10 cellular contexts compared by ENCODE assay signal in the genomic region with DNA sequence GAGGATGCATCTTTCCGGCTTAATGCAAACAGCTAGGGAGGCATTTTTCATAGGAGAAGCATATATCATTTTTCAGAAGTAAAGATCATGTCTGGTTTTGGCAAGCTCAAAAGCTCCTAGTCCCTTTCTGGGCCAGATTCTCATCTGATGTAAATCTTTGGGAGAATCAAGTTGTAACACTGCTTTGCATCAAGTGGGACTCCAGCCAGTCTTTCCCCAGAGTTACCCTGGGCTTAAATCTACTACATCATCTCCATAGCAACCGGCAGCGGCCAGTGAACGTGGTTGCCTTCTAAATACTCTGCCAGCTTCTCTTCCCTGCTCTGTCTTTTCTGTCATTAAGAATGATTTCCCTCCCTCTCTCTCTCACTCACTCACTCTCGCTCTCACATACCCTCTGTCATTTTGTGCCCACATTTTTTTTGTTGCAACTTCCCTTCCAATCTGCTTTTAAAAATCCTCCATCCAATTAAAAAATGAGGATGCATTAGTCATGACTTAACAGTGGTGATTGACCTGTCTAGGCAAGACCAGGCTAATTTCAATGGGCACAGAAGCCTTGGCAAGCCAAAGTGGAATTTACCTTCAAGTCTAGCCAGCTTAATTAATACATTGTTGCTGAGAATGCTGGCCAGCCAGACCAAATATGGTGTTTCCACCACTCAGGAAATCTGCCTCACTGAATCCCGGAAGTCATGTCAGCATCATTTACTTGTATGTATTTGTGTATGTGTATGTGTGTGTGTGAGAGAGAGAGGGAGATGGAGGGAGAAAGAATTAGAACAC.
A peak's percentile ranks its signal among the peaks of the same experiment; 100 is the strongest.
DNase-seq lines count a peak whose midpoint lies in the region; ATAC-seq and TF ChIP-seq lines count a peak whose summit lies in the region.
"Had no signal": no experiment of that assay in that cellular context is flagged by ENCODE, and none has a peak within 500 bp of the region (broad histone marks: within the 10 kb centered on the region; RNA-seq: fewer than 3 reads in every experiment).

No MANE protein-coding gene starts in this region.

- ATAC-seq in memory B cell (ENCODE audit: low read depth) = peak; percentile 70
- ATAC-seq in CD4-positive, alpha-beta T cell (ENCODE audit: poor library complexity) = no peak
- no peak for ATAC-seq in HG03520 (IDR thresholded peaks at IDR 0.05; ENCODE audit: unreplicated experiment)
- ATAC-seq in natural killer cell treated with Interleukin-12 subunit alpha and Interleukin-12 subunit beta and Interleukin-15 and Interleukin-18, amount 100 ng/mL, for 72 hours = no peak
- ATAC-seq: activated T-helper 17 cell treated with anti-CD3 and anti-CD28 coated beads, Interleukin-2, amount 50 U/mL, for 72 hours had no signal

- CTCF ChIA-PET in MCF 10A (lab: Yijun Ruan, JAX) = interaction anchor here (0.6 to 1.9 kb wide), 15 partner anchors 13 to 1382 kb away, joined by 3 to 9 read pairs (median 4); a partner anchor contains a TSS
- CTCF ChIA-PET in CD4-positive, alpha-beta T cell (lab: Charles Lee) = no interaction called here

- intact Hi-C loops in MCF 10A (cut with micrococcal nuclease) = no loop called here
- intact Hi-C loops in CD4-positive, alpha-beta T cell (cut with DNase I, micrococcal nuclease) = no loop called here

- H3K9me3 Mint-ChIP-seq in MCF 10A (ENCODE audit: unreplicated experiment) (no peaks in the 10 kb centered on the region), memory B cell (no peaks in the 10 kb centered on the region)
- no peaks in the 10 kb centered on the region for H3K9me3 Mint-ChIP-seq in CD4-positive, alpha-beta T cell
- no peaks in the 10 kb centered on the region for H3K9me3 Mint-ChIP-seq in natural killer cell treated with Interleukin-12 subunit alpha and Interleukin-12 subunit beta and Interleukin-15 and Interleukin-18, amount 100 ng/mL, for 72 hours
- H3K9me3 Mint-ChIP-seq: activated T-helper 17 cell treated with anti-CD3 and anti-CD28 coated beads, Interleukin-2, amount 50 U/mL, for 72 hours had no signal

- H3K27me3 Mint-ChIP-seq in MCF 10A (ENCODE audit: insufficient read depth, unreplicated experiment) (no peaks in the 10 kb centered on the region), memory B cell (peaks cover 20% of the 10 kb centered on the region)
- peaks cover 41% of the 10 kb centered on the region for H3K27me3 Mint-ChIP-seq in CD4-positive, alpha-beta T cell
- peaks cover 26 to 63% of the 10 kb centered on the region in 2 donors for H3K27me3 Mint-ChIP-seq in natural killer cell treated with Interleukin-12 subunit alpha and Interleukin-12 subunit beta and Interleukin-15 and Interleukin-18, amount 100 ng/mL, for 72 hours

- TF ChIP-seq CTCF in MCF 10A (IDR thresholded peaks at IDR 0.05; ENCODE audit: unreplicated experiment) = no peak
- TF ChIP-seq CTCF in CD4-positive, alpha-beta T cell (IDR thresholded peaks at IDR 0.05) = no peak

- DNase-seq in DMS153 (lab: John Stamatoyannopoulos, UW) (peak; percentile 96), NCI-H1417 (lab: John Stamatoyannopoulos, UW) (peak; percentile 34 to 91 (median 78)), MCF 10A (ENCODE audit: unreplicated experiment) (peak; percentile 86), memory B cell (ENCODE audit: low spot score in 2 of 2) (no peak)
- DNase-seq in CD4-positive, alpha-beta T cell = no peak
- no peak for DNase-seq in activated CD4-positive, alpha-beta T cell treated with anti-CD3 and anti-CD28 coated beads for 4 hours
- no peak for DNase-seq in natural killer cell treated with Interleukin-12 subunit alpha and Interleukin-12 subunit beta and Interleukin-15 and Interleukin-18, amount 100 ng/mL, for 72 hours (ENCODE audit: low spot score)

- BruUV-seq in MCF 10A (replicated peaks; lab: Mats Ljungman, UMichigan) = no TSS peak

- H3K4me1 Mint-ChIP-seq in MCF 10A (ENCODE audit: insufficient read depth, unreplicated experiment) (peaks cover 6% of the 10 kb centered on the region), memory B cell (peaks cover 8% of the 10 kb centered on the region)
- H3K4me1 Mint-ChIP-seq in CD4-positive, alpha-beta T cell (ENCODE audit: low read depth) = peaks cover 5% of the 10 kb centered on the region
- no peaks in the 10 kb centered on the region for H3K4me1 Mint-ChIP-seq in natural killer cell treated with Interleukin-12 subunit alpha and Interleukin-12 subunit beta and Interleukin-15 and Interleukin-18, amount 100 ng/mL, for 72 hours (ENCODE audit: low read depth in 2 of 2)
- H3K4me1 Mint-ChIP-seq: activated T-helper 17 cell treated with anti-CD3 and anti-CD28 coated beads, Interleukin-2, amount 50 U/mL, for 72 hours had no signal

- H3K9me3 ChIP-seq in CD4-positive, alpha-beta T cell (ENCODE audit: control insufficient read depth, low read length) = no peaks in the 10 kb centered on the region
- H3K9me3 ChIP-seq: mucosa of descending colon had no signal

- H3K36me3 Mint-ChIP-seq in MCF 10A (ENCODE audit: insufficient read depth, unreplicated experiment) (no peaks in the 10 kb centered on the region), memory B cell (no peaks in the 10 kb centered on the region)
- no peaks in the 10 kb centered on the region for H3K36me3 Mint-ChIP-seq in CD4-positive, alpha-beta T cell (ENCODE audit: low read depth)
- no peaks in the 10 kb centered on the region for H3K36me3 Mint-ChIP-seq in natural killer cell treated with Interleukin-12 subunit alpha and Interleukin-12 subunit beta and Interleukin-15 and Interleukin-18, amount 100 ng/mL, for 72 hours

- no peak overlapping the region for H3K27ac ChIP-seq in CD4-positive, alpha-beta T cell (ENCODE audit: low read depth, low read length)

- H3K27ac Mint-ChIP-seq in MCF 10A (ENCODE audit: low read depth, unreplicated experiment) = no peak overlapping the region
- H3K27ac Mint-ChIP-seq in memory B cell = peak overlapping the region; percentile 22
- H3K27ac Mint-ChIP-seq in CD4-positive, alpha-beta T cell = no peak overlapping the region
- no peak overlapping the region for H3K27ac Mint-ChIP-seq in natural killer cell treated with Interleukin-12 subunit alpha and Interleukin-12 subunit beta and Interleukin-15 and Interleukin-18, amount 100 ng/mL, for 72 hours
- H3K27ac Mint-ChIP-seq: activated T-helper 17 cell treated with anti-CD3 and anti-CD28 coated beads, Interleukin-2, amount 50 U/mL, for 72 hours had no signal

- peak overlapping the region; percentile 5 for H3K4me3 Mint-ChIP-seq in MCF 10A (ENCODE audit: unreplicated experiment)
- H3K4me3 Mint-ChIP-seq in memory B cell = no peak overlapping the region
- no peak overlapping the region for H3K4me3 Mint-ChIP-seq in CD4-positive, alpha-beta T cell
- H3K4me3 Mint-ChIP-seq in natural killer cell treated with Interleukin-12 subunit alpha and Interleukin-12 subunit beta and Interleukin-15 and Interleukin-18, amount 100 ng/mL, for 72 hours = no peak overlapping the region
- H3K4me3 Mint-ChIP-seq: activated T-helper 17 cell treated with anti-CD3 and anti-CD28 coated beads, Interleukin-2, amount 50 U/mL, for 72 hours had no signal

- POLR2A ChIA-PET in MCF 10A (lab: Yijun Ruan, JAX) = interaction anchor here (0.7 to 1.6 kb wide), 4 partner anchors 14 to 1797 kb away, joined by 3 read pairs; no protein-coding TSS in a partner anchor
- POLR2A ChIA-PET in CD4-positive, alpha-beta T cell (lab: Charles Lee) = no interaction called here

- peaks cover 6% of the 10 kb centered on the region for H3K27me3 ChIP-seq in CD4-positive, alpha-beta T cell (ENCODE audit: control insufficient read depth, insufficient read depth, low read length)

Comparison
In these comparisons a context has a peak if more than half of its experiments do, and no peak if none do; other contexts are left out.
1. DNase-seq: peak in DMS153 (single experiment), NCI-H1417 (3 of 3) and MCF 10A (single experiment); none in memory B cell (0 of 2), CD4-positive, alpha-beta T cell (0 of 10), activated CD4-positive, alpha-beta T cell treated with anti-CD3 and anti-CD28 coated beads for 4 hours (0 of 2) and natural killer cell treated with Interleukin-12 subunit alpha and Interleukin-12 subunit beta and Interleukin-15 and Interleukin-18, amount 100 ng/mL, for 72 hours (single experiment).